7 cellular contexts compared by ENCODE assay signal in genomic region chr6:122399348-122400120, GRCh38. TPM values are rescaled to one million over a fixed set of nuclear protein-coding genes. Genes with fewer than 3 reads are reported as not detected.
DNase-seq lines count a peak whose midpoint lies in the region; ATAC-seq and TF ChIP-seq lines count a peak whose summit lies in the region.

HSF2 (plus strand) TSS chr6:122399652; CDS start chr6:122399738, 86 bp downstream.

- H3K4me3 ChIP-seq in astrocyte of the cerebellum (ENCODE audit: low read depth, low read length) (peak within 1 kb of the TSS; percentile 97), hepatocyte (peak within 1 kb of the TSS; percentile 83)

- peaks cover 49% of the 10 kb centered on the region for H3K79me2 ChIP-seq in hepatocyte

- H3K27ac Mint-ChIP-seq in T-helper 2 cell treated with Interferon-gamma antibody and Interleukin-4, amounts not matched to agents 5 μg/mL and 100 μg/mL, for 36 hours: peak within 1 kb of the TSS; percentile 95

- H3K9me2 ChIP-seq in hepatocyte (replicated peaks; ENCODE audit: insufficient read depth): no peaks in the 10 kb centered on the region

- H4K20me1 ChIP-seq in hepatocyte (ENCODE audit: insufficient read depth, poor library complexity, severe bottlenecking): peaks cover 25% of the 10 kb centered on the region

- no peaks in the 10 kb centered on the region for H3K27me3 ChIP-seq in hepatocyte

- TF ChIP-seq CTCF in astrocyte of the cerebellum (IDR thresholded peaks at IDR 0.05; ENCODE audit: low read depth, low read length, missing control alignments): peak; percentile 16
- TF ChIP-seq CTCF in hepatocyte (IDR thresholded peaks at IDR 0.05; ENCODE audit: poor library complexity): peak; percentile 33

- in situ Hi-C loops in astrocyte of the cerebellum (cut with HindIII; ENCODE audit: low sequenced_read_pairs): no loop called here

- no peaks in the 10 kb centered on the region for H3K9me3 Mint-ChIP-seq in T-helper 2 cell treated with Interferon-gamma antibody and Interleukin-4, amounts not matched to agents 5 μg/mL and 100 μg/mL, for 36 hours

- peak within 1 kb of the TSS; percentile 98 for H3K4me3 Mint-ChIP-seq in T-helper 2 cell treated with Interferon-gamma antibody and Interleukin-4, amounts not matched to agents 5 μg/mL and 100 μg/mL, for 36 hours

- ATAC-seq in GM18502 (IDR thresholded peaks at IDR 0.05; ENCODE audit: poor library complexity, unreplicated experiment) (peak; percentile 99), HG02970 (IDR thresholded peaks at IDR 0.05; ENCODE audit: low FRiP score, unreplicated experiment) (peak; percentile 100)

- peaks cover 27% of the 10 kb centered on the region for H3K4me1 Mint-ChIP-seq in T-helper 2 cell treated with Interferon-gamma antibody and Interleukin-4, amounts not matched to agents 5 μg/mL and 100 μg/mL, for 36 hours (ENCODE audit: low read depth)

- WGBS in hepatocyte (ENCODE audit: low lambda C conversion rate, missing lambda C conversion rate): under 1% methylated on average over 59 of the region's 82 CpGs

- peak within 1 kb of the TSS; percentile 84 for H2AFZ ChIP-seq in hepatocyte

- no peaks in the 10 kb centered on the region for H3K36me3 ChIP-seq in hepatocyte (replicated peaks; ENCODE audit: insufficient read depth, low read depth)

- H3K27ac ChIP-seq in hepatocyte: peak within 1 kb of the TSS; percentile 91

- H3K27me3 Mint-ChIP-seq in T-helper 2 cell treated with Interferon-gamma antibody and Interleukin-4, amounts not matched to agents 5 μg/mL and 100 μg/mL, for 36 hours (ENCODE audit: low read depth): no peaks in the 10 kb centered on the region

- H3K36me3 Mint-ChIP-seq in T-helper 2 cell treated with Interferon-gamma antibody and Interleukin-4, amounts not matched to agents 5 μg/mL and 100 μg/mL, for 36 hours (ENCODE audit: low read depth): peaks cover 11% of the 10 kb centered on the region

- peaks cover 11% of the 10 kb centered on the region for H3K4me1 ChIP-seq in hepatocyte (ENCODE audit: insufficient read depth)

- peak within 1 kb of the TSS; percentile 84 for H3K4me2 ChIP-seq in hepatocyte

- no peaks in the 10 kb centered on the region for H3K9me3 ChIP-seq in hepatocyte (ENCODE audit: low read depth)

- DNase-seq in NCI-H1930 (lab: John Stamatoyannopoulos, UW) (peak; percentile 90 to 95), astrocyte of the cerebellum (ENCODE audit: low read depth) (no peak), hepatocyte (ENCODE audit: low spot score) (peak; percentile 98), retina (peak; percentile 93)
- DNase-seq in T-helper 2 cell treated with Interferon-gamma antibody and Interleukin-4, amounts not matched to agents 5 μg/mL and 100 μg/mL, for 36 hours (ENCODE audit: low spot score): peak; percentile 93

RNA-seq across cellular contexts. Expression of gene HSF2, which starts in this region (rescaled TPM):
- total RNA-seq in hepatocyte: 36.8 and 37.9 TPM in 2 replicates
- 14.5 and 17.5 TPM in 2 replicates for polyA plus RNA-seq in hepatocyte
